Comparison of ENCODE assay signal across 34 cellular contexts in the genomic region with DNA sequence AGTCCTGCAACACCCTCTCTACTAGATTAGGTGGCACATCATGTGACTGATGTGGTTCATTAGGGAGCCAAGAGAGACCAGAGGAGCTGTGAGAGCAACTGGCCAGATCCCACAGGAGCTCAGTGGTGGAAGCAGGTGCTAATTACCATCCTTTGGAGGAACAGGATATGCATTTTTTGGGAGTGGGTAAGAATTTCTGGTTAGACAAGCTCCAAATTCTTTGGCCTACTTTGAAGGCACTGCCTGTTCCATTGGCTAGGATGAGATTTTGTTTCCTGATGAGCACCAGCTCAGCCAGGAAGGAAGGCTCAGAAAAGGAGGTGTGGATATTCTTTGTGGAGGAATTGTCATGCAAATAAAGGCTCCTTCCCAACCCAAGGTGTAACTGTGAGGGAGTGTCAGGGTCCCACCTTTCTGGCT.
A peak's percentile ranks its signal among the peaks of the same experiment; 100 is the strongest.
DNase-seq lines count a peak whose midpoint lies in the region; ATAC-seq, FAIRE-seq and TF ChIP-seq lines count a peak whose summit lies in the region.
"Had no signal": no experiment of that assay in that cellular context is flagged by ENCODE, and none has a peak within 500 bp of the region (broad histone marks: within the 10 kb centered on the region; RNA-seq: fewer than 3 reads in every experiment).

No MANE protein-coding gene starts in this region.

- no peaks in the 10 kb centered on the region for H3K79me1 ChIP-seq in H1 (ENCODE audit: low read depth, low read length)

- no peak overlapping the region for H2AFZ ChIP-seq in H1 (ENCODE audit: low read length)

- CTCF ChIA-PET in H1 (lab: Charles Lee; ENCODE audit: partially characterized antibody): interaction anchor here (0.6 to 3.2 kb wide), 40 partner anchors 8 to 642 kb away, joined by 3 to 15 read pairs (median 3); no protein-coding TSS in a partner anchor

- no peak for TF ChIP-seq EP300 in H1 (IDR thresholded peaks at IDR 0.05; ENCODE audit: borderline replicate concordance in 1 of 2, low read depth in 2 of 2, low read length in 2 of 2)

- no peaks in the 10 kb centered on the region for H3K79me2 ChIP-seq in H1 (ENCODE audit: control insufficient read depth in 1 of 2, insufficient read depth in 2 of 2, low read length in 2 of 2)

- H3K9ac ChIP-seq in H1 (replicated peaks in 1 of 4; ENCODE audit: extremely low read depth in 1 of 4, low read depth in 3 of 4, low read length in 3 of 4): no peak overlapping the region

- H2BK120ac ChIP-seq in H1 (replicated peaks; ENCODE audit: low read depth, low read length): no peak overlapping the region

- H3K4ac ChIP-seq in H1 (replicated peaks; ENCODE audit: insufficient read length, low read depth, low read length): no peak overlapping the region

- no peak overlapping the region for H2BK12ac ChIP-seq in H1 (ENCODE audit: low read depth, low read length)

- H3K23me2 ChIP-seq in H1 (ENCODE audit: low read depth, low read length): no peaks in the 10 kb centered on the region; the same call in 1 of the 2 replicates

- H2AK5ac ChIP-seq in H1 (ENCODE audit: low read depth, low read length): no peak overlapping the region

- H3K4me1 ChIP-seq in H1 (replicated peaks in 1 of 4; ENCODE audit: control insufficient read depth in 3 of 4, insufficient read depth in 4 of 4, low read length in 3 of 4): peaks cover 0 to 4% (median 1%) of the 10 kb centered on the region in 4 experiments; a peak in 2 of 7 replicates
- H3K4me1 ChIP-seq in Peyer's patch: peaks cover 0 to 6% (median 0%) of the 10 kb centered on the region in 4 donors

- H3K4me2 ChIP-seq in H1 (ENCODE audit: insufficient read depth in 1 of 2, low read depth in 2 of 2, low read length in 2 of 2): peak overlapping the region; percentile 6 to 42; a peak in 1 of 4 replicates

- H4K5ac ChIP-seq in H1 (ENCODE audit: insufficient read length, low read depth, low read length): no peak overlapping the region

- no peak overlapping the region for H3K4me3 ChIP-seq in H7 (ENCODE audit: insufficient read depth, low read depth, low read length)
- no peak overlapping the region for H3K4me3 ChIP-seq in H1 (ENCODE audit: extremely low read depth in 1 of 4, insufficient read depth in 2 of 4, low read depth in 3 of 4, low read length in 4 of 4)
- H3K4me3 ChIP-seq in Peyer's patch: no peak overlapping the region
- H3K4me3 ChIP-seq: dorsolateral prefrontal cortex, spleen, tibial nerve had no signal

- no peak overlapping the region for H3K56ac ChIP-seq in H1 (replicated peaks; ENCODE audit: insufficient read length, low read depth, low read length)

- DNase-seq in H7 (peak; percentile 1), H1 (ENCODE audit: low read depth in 1 of 2, low spot score in 2 of 2) (no peak), iPS-NIHi11 (ENCODE audit: low spot score) (peak; percentile 15), myocyte (ENCODE audit: low read depth) (peak; percentile 88), Peyer's patch (no peak), Kasumi-1 (lab: John Stamatoyannopoulos, UW) (no peak), ureter (ENCODE audit: low spot score) (no peak)
- DNase-seq: ACHN; activated CD4-positive, alpha-beta T cell treated with anti-CD3 and anti-CD28 coated beads for 4 hours; activated CD8-positive, alpha-beta T cell treated with anti-CD3 and anti-CD28 coated beads, Interleukin-2, amount 10 ng/mL, durations not matched to agents 7 days and 5 days; amniotic stem cell; brain microvascular endothelial cell; CD8-positive, alpha-beta memory T cell; DMS 273 treated with DMSO at 0.1 percent for 48 hours; dorsolateral prefrontal cortex; EL; left cardiac atrium; MV-4-11; naive thymus-derived CD4-positive, alpha-beta T cell; NCI-H1436; NCI-H2081; NCI-H2227 treated with DMSO at 0.1 percent for 48 hours; NCI-H526 treated with DMSO at 0.1 percent for 48 hours; SHP77; spleen; stimulated activated CD4-positive, alpha-beta T cell treated with anti-CD3 and anti-CD28 coated beads, Interleukin-2, amount 100 ng/mL, for 48 hours; stimulated activated naive CD8-positive, alpha-beta T cell treated with anti-CD3 and anti-CD28 coated beads, Interleukin-15, amount 100 ng/mL, for 72 hours; SW 1271; T1000 had no signal

- no peaks in the 10 kb centered on the region for H3K36me3 ChIP-seq in H7 (replicated peaks; ENCODE audit: control insufficient read depth, insufficient read depth, low read length)
- no peaks in the 10 kb centered on the region; a peak in 1 of 8 replicates for H3K36me3 ChIP-seq in H1 (ENCODE audit: control insufficient read depth in 2 of 4, insufficient read depth in 4 of 4, low read length in 3 of 4)
- H3K36me3 ChIP-seq in Peyer's patch: no peaks in the 10 kb centered on the region
- H3K36me3 ChIP-seq: brain microvascular endothelial cell, neutrophil, spleen, tibial nerve had no signal

- peak overlapping the region; percentile 15 for H4K91ac ChIP-seq in H1 (replicated peaks; ENCODE audit: insufficient read length, low read length)

- H4K8ac ChIP-seq in H1 (ENCODE audit: extremely low read depth, insufficient read depth, low read length): no peak overlapping the region

- TF ChIP-seq POLR2A in H1 (IDR thresholded peaks at IDR 0.05; ENCODE audit: control extremely low read depth in 1 of 2, low read depth in 2 of 2, low read length in 2 of 2): no peak
- no peak for TF ChIP-seq POLR2A in Peyer's patch (IDR thresholded peaks at IDR 0.05)

- no peak for ATAC-seq in GM18909 (IDR thresholded peaks at IDR 0.05; ENCODE audit: poor library complexity, unreplicated experiment)
- ATAC-seq: activated CD8-positive, alpha-beta T cell treated with anti-CD3 and anti-CD28 coated beads, Interleukin-2, amount 10 ng/mL, durations not matched to agents 7 days and 5 days; activated T-helper 17 cell treated with anti-CD3 and anti-CD28 coated beads, Interleukin-2, amount 50 U/mL, for 72 hours; naive thymus-derived CD4-positive, alpha-beta T cell; stimulated activated naive CD8-positive, alpha-beta T cell treated with anti-CD3 and anti-CD28 coated beads, Interleukin-15, amount 100 ng/mL, for 72 hours had no signal

- H3K23ac ChIP-seq in H1 (ENCODE audit: insufficient read length): no peak overlapping the region

- H3K27ac ChIP-seq in H1 (ENCODE audit: low read depth, low read length) (no peak overlapping the region), Peyer's patch (no peak overlapping the region)
- H3K27ac ChIP-seq: brain microvascular endothelial cell, dorsolateral prefrontal cortex, neutrophil, spleen, VCaP had no signal

- H3K14ac ChIP-seq in H1 (ENCODE audit: insufficient read length): no peak overlapping the region

- H3K9me3 ChIP-seq in H1 (ENCODE audit: insufficient read depth in 2 of 2, low read depth in 1 of 2, low read length in 1 of 2) (no peaks in the 10 kb centered on the region), Peyer's patch (no peaks in the 10 kb centered on the region)
- H3K9me3 ChIP-seq: neutrophil, spleen, tibial nerve had no signal

- no peak overlapping the region for H3K18ac ChIP-seq in H1 (ENCODE audit: extremely low read depth, low read length)

- no peak overlapping the region; the same call in 1 of the 2 replicates for H2BK5ac ChIP-seq in H1 (ENCODE audit: low read depth, low read length)

- H3K27me3 ChIP-seq in H7 (ENCODE audit: control insufficient read depth, insufficient read depth, low read length) (no peaks in the 10 kb centered on the region), H1 (replicated peaks in 1 of 4; ENCODE audit: control insufficient read depth in 3 of 4, extremely low read depth in 1 of 4, insufficient read depth in 3 of 4, low read length in 3 of 4) (no peaks in the 10 kb centered on the region), Peyer's patch (no peaks in the 10 kb centered on the region)
- H3K27me3 ChIP-seq: brain microvascular endothelial cell, neutrophil, spleen, tibial nerve had no signal

- no peak for FAIRE-seq in H1 (lab: Jason Lieb, UNC)

- H2BK20ac ChIP-seq in H1 (ENCODE audit: low read length): peak overlapping the region; percentile 67; the same call in 1 of the 2 replicates

- no peaks in the 10 kb centered on the region for H4K20me1 ChIP-seq in H1 (replicated peaks in 1 of 2; ENCODE audit: control insufficient read depth in 1 of 2, insufficient read depth in 2 of 2, low read length in 2 of 2)

- TF ChIP-seq CTCF in H1 (IDR thresholded peaks at IDR 0.05; ENCODE audit: control extremely low read depth in 1 of 3, insufficient read depth in 1 of 3, low read depth in 1 of 3, low read length in 3 of 3) (no peak), Peyer's patch (IDR thresholded peaks at IDR 0.05) (no peak)

- TF ChIP-seq RAD21 in H1 (IDR thresholded peaks at IDR 0.05 in 1 of 2, conservative IDR thresholded peaks at IDR 0.05 in 1 of 2; ENCODE audit: low read depth in 2 of 2, low read length in 2 of 2): no peak

- POLR2A ChIA-PET in H1 (lab: Charles Lee; ENCODE audit: partially characterized antibody): no interaction called here

- no peak overlapping the region for H2BK15ac ChIP-seq in H1 (ENCODE audit: low read length)

TF ChIP-seq in H1, 55 proteins besides CTCF, POLR2A, EP300 and RAD21:
- TF ChIP-seq POU5F1 (IDR thresholded peaks at IDR 0.05; ENCODE audit: low read depth, low read length) (peak; percentile 70; the same call in 1 of the 2 replicates), ASH2L (IDR thresholded peaks at IDR 0.05; ENCODE audit: low read length) (no peak)

Comparison
In these comparisons a context has a peak if more than half of its experiments do, and no peak if none do; other contexts are left out.
1. DNase-seq: peak in H7 (single experiment), iPS-NIHi11 (single experiment) and myocyte (single experiment); none in H1 (0 of 2), Peyer's patch (0 of 3), Kasumi-1 (0 of 2) and ureter (single experiment).